28 cellular contexts compared by ENCODE assay signal in the genomic region with DNA sequence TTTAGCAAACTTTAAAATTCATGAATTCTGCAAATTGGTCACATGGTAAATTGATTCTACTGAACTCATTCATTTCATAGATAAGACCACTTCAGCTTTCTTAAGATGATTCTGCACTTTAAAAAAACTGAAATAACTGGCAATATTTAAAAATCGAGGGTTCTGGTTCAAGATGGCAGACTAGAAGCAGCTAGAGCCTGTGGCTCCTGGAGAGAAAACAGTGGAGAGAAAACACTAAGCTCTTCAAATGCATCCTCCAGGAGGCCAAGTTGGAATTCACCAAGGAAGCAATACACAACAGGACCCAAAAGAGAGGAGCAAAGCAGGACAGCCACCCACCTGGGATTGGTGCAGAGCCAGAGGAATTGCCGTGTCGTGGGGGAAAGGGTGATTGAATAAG.
"Had no signal": no experiment of that assay in that cellular context is flagged by ENCODE, and none has a peak within 500 bp of the region (broad histone marks: within the 10 kb centered on the region; RNA-seq: fewer than 3 reads in every experiment).

No MANE protein-coding gene starts in this region.

- H3K9me3 ChIP-seq: esophagus muscularis mucosa, gastroesophageal sphincter, heart right ventricle, spleen, testis, tibial artery had no signal

- H2AFZ ChIP-seq: parathyroid adenoma had no signal

- H3K4me3 ChIP-seq: coronary artery, esophagus muscularis mucosa, gastroesophageal sphincter, heart right ventricle, lung, spleen, tibial artery had no signal

- H3K36me3 ChIP-seq: esophagus muscularis mucosa, gastroesophageal sphincter, heart right ventricle, spleen, tibial artery had no signal

- H3K27me3 ChIP-seq: esophagus muscularis mucosa, foreskin keratinocyte, gastroesophageal sphincter, heart right ventricle, spleen, testis, tibial artery had no signal

- H3K27me3 Mint-ChIP-seq: memory B cell; naive B cell; natural killer cell treated with Interleukin-12 subunit alpha and Interleukin-12 subunit beta and Interleukin-15 and Interleukin-18, amount 100 ng/mL, for 72 hours; progenitor cell of endocrine pancreas; stimulated activated memory B cell treated with anti-CD40 and anti-IgM and Interleukin-4, amounts not matched to agents 10 μg/mL and 1 μg/mL and 100 μg/mL, for 72 hours; type B pancreatic cell had no signal

- H3K27ac ChIP-seq: coronary artery, esophagus muscularis mucosa, foreskin keratinocyte, gastroesophageal sphincter, heart right ventricle, parathyroid adenoma, skin epidermis, spleen, testis, tibial artery had no signal

- H3K27ac Mint-ChIP-seq: immature natural killer cell; memory B cell; naive B cell; natural killer cell treated with Interleukin-12 subunit alpha and Interleukin-12 subunit beta and Interleukin-15 and Interleukin-18, amount 100 ng/mL, for 72 hours; progenitor cell of endocrine pancreas; stimulated activated memory B cell treated with anti-CD40 and anti-IgM and Interleukin-4, amounts not matched to agents 10 μg/mL and 1 μg/mL and 100 μg/mL, for 72 hours; type B pancreatic cell had no signal

- FAIRE-seq: endothelial cell of umbilical vein had no signal

- H3K79me2 ChIP-seq: parathyroid adenoma had no signal

- H3K36me3 Mint-ChIP-seq: immature natural killer cell; memory B cell; naive B cell; natural killer cell treated with Interleukin-12 subunit alpha and Interleukin-12 subunit beta and Interleukin-15 and Interleukin-18, amount 100 ng/mL, for 72 hours; stimulated activated memory B cell treated with anti-CD40 and anti-IgM and Interleukin-4, amounts not matched to agents 10 μg/mL and 1 μg/mL and 100 μg/mL, for 72 hours; type B pancreatic cell had no signal

- ATAC-seq: foreskin keratinocyte; gastroesophageal sphincter; heart right ventricle; stimulated activated memory B cell treated with anti-CD40 and anti-IgM and Interleukin-4, amounts not matched to agents 10 μg/mL and 1 μg/mL and 100 μg/mL, for 72 hours had no signal

- H3K4me1 Mint-ChIP-seq: immature natural killer cell; memory B cell; naive B cell; stimulated activated memory B cell treated with anti-CD40 and anti-IgM and Interleukin-4, amounts not matched to agents 10 μg/mL and 1 μg/mL and 100 μg/mL, for 72 hours had no signal

- H3K4me1 ChIP-seq: esophagus muscularis mucosa, foreskin keratinocyte, gastroesophageal sphincter, heart right ventricle, parathyroid adenoma, spleen, testis, tibial artery had no signal

- H3K4me3 Mint-ChIP-seq: immature natural killer cell; memory B cell; naive B cell; natural killer cell treated with Interleukin-12 subunit alpha and Interleukin-12 subunit beta and Interleukin-15 and Interleukin-18, amount 100 ng/mL, for 72 hours; neural crest cell; stimulated activated memory B cell treated with anti-CD40 and anti-IgM and Interleukin-4, amounts not matched to agents 10 μg/mL and 1 μg/mL and 100 μg/mL, for 72 hours; type B pancreatic cell had no signal

- DNase-seq: dermis blood vessel endothelial cell; effector memory CD4-positive, alpha-beta T cell; foreskin keratinocyte; glutamatergic neuron; heart right ventricle; hippocampal formation; immature natural killer cell; islet precursor cell; naive B cell; stimulated activated CD4-positive, alpha-beta T cell treated with anti-CD3 and anti-CD28 coated beads, Interleukin-4, amount 100 ng/mL, for 4 hours; stimulated activated naive CD8-positive, alpha-beta T cell treated with anti-CD3 and anti-CD28 coated beads, Interleukin-15, Interleukin-2, amounts not matched to agents 100 U/mL and 50 U/mL, for 24 hours; substantia nigra; testis had no signal

- H3K9ac ChIP-seq: parathyroid adenoma had no signal

- H3K9me3 Mint-ChIP-seq: memory B cell, neural crest cell, type B pancreatic cell had no signal
